In the genomic region with DNA sequence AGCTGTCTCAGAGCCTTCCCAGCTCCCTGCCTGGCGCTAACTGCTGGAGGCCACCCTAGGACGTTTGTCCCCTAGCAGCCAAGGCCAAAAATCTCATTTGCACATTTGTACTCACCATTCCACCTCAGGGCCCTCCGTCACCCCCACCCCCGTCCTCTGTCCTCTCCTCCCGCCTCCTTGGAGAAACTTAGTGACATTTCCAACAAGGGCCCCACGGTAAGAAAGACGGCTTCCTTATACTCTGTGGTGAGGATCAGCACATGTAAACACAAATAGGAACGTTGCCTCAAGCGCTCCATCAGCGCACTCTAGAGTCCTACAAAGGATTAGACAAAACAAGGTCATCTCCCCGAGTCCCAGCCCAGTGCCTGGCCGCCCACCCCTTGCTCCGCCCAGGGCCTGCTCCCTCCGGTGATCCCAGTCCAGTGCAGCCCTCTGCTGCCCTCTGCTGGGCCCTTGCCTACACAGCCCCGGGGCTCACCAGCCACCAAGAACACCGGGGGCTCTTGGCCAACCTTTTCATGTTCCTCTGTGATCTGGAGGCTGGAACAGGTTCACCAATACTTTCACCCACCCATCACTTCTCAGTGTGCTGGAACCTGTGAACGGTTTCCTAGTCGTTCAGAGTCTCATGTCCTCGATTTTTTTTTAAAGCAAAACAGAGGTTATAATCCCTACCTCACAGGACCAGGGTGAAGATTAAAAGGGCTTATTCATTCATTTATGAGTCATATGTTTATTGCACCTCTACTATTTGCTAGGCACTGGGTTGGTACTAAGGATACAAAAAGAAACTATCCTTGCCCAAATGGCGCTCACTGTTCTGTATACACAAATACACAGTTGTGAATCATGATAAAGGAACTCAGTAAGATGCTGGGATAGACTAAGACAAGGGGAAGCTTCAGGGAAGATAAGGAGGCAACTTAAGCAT, we compare ENCODE assay signal across 8 cellular contexts. TPM values are rescaled to one million over a fixed set of nuclear protein-coding genes. Genes with fewer than 3 reads are reported as not detected.
DNase-seq lines count a peak whose midpoint lies in the region; ATAC-seq and TF ChIP-seq lines count a peak whose summit lies in the region.

No MANE protein-coding gene starts in this region.

- intact Hi-C loops in CD4-positive, alpha-beta T cell (cut with DNase I, micrococcal nuclease): loop anchor here (1.0 to 10.0 kb wide), 7 partner anchors 221 to 971 kb away; no protein-coding TSS in a partner anchor
- intact Hi-C loops in activated CD4-positive, alpha-beta memory T cell treated with anti-CD3 and anti-CD28 coated beads for 36 hours (cut with micrococcal nuclease): loop anchor here (1.0 to 5.0 kb wide), 6 partner anchors 81 to 978 kb away; no protein-coding TSS in a partner anchor
- intact Hi-C loops in lower leg skin (cut with DNase I; ENCODE audit: low total_unique reads): loop anchor here (5.0 kb wide), 1 partner anchor 328 kb away; no protein-coding TSS in a partner anchor

- H3K9ac ChIP-seq in duodenal mucosa (ENCODE audit: low read depth in 1 of 2, low read length in 2 of 2): peak overlapping the region in 1 of 2 donors; percentile 51

- no peaks in the 10 kb centered on the region for H3K36me3 Mint-ChIP-seq in CD4-positive, alpha-beta T cell (ENCODE audit: low read depth)
- H3K36me3 Mint-ChIP-seq in activated CD4-positive, alpha-beta memory T cell treated with anti-CD3 and anti-CD28 coated beads for 36 hours: no peaks in the 10 kb centered on the region

- peaks cover 3 to 12% of the 10 kb centered on the region in 2 donors for H3K4me1 ChIP-seq in duodenal mucosa (ENCODE audit: control insufficient read depth in 1 of 2, insufficient read depth in 2 of 2, low read length in 2 of 2)

- peak overlapping the region; percentile 20 for H3K4me3 Mint-ChIP-seq in CD4-positive, alpha-beta T cell
- H3K4me3 Mint-ChIP-seq in activated CD4-positive, alpha-beta memory T cell treated with anti-CD3 and anti-CD28 coated beads for 36 hours: peak overlapping the region; percentile 53

- TF ChIP-seq POLR2A in lower leg skin (IDR thresholded peaks at IDR 0.05): no peak

- peak; percentile 70 to 85 (median 78) for DNase-seq in CD4-positive, alpha-beta T cell
- DNase-seq in NCI-H748 treated with DMSO at 0.1 percent for 48 hours (lab: John Stamatoyannopoulos, UW): peak; percentile 74
- peak; percentile 92 for DNase-seq in activated CD4-positive, alpha-beta memory T cell treated with anti-CD3 and anti-CD28 coated beads for 36 hours
- DNase-seq in lower leg skin (ENCODE audit: low spot score in 2 of 2): peak; percentile 95 to 99
- DNase-seq in stimulated activated CD4-positive, alpha-beta T cell treated with anti-CD3 and anti-CD28 coated beads, Interleukin-4, amount 100 ng/mL, for 24 hours: peak; percentile 91

- POLR2A ChIA-PET in CD4-positive, alpha-beta T cell (lab: Charles Lee): interaction anchor here (0.7 kb wide), 1 partner anchor 121 kb away, joined by 3 read pairs; no protein-coding TSS in a partner anchor
- POLR2A ChIA-PET in activated CD4-positive, alpha-beta memory T cell treated with anti-CD3 and anti-CD28 coated beads for 36 hours (lab: Charles Lee): no interaction called here

- no peak overlapping the region for H3K27ac Mint-ChIP-seq in CD4-positive, alpha-beta T cell
- no peak overlapping the region for H3K27ac Mint-ChIP-seq in activated CD4-positive, alpha-beta memory T cell treated with anti-CD3 and anti-CD28 coated beads for 36 hours

- H3K27ac ChIP-seq in CD4-positive, alpha-beta T cell (ENCODE audit: low read depth, low read length): no peak overlapping the region
- H3K27ac ChIP-seq in duodenal mucosa (ENCODE audit: low read depth, low read length): no peak overlapping the region

- H3K4me3 ChIP-seq in duodenal mucosa (ENCODE audit: low read depth in 1 of 2, low read length in 2 of 2): peak overlapping the region; percentile 28 to 40
- no peak overlapping the region for H3K4me3 ChIP-seq in lower leg skin (ENCODE audit: low read depth, poor library complexity, severe bottlenecking)

- CTCF ChIA-PET in CD4-positive, alpha-beta T cell (lab: Charles Lee): interaction anchor here (0.9 kb wide), 1 partner anchor 330 kb away, joined by 3 read pairs; no protein-coding TSS in a partner anchor
- CTCF ChIA-PET in activated CD4-positive, alpha-beta memory T cell treated with anti-CD3 and anti-CD28 coated beads for 36 hours (lab: Charles Lee): interaction anchor here (0.5 to 4.3 kb wide), 19 partner anchors 12 to 432 kb away, joined by 3 to 46 read pairs (median 4); partner anchors contain the start of gene RNF141

- no peaks in the 10 kb centered on the region for H3K27me3 Mint-ChIP-seq in CD4-positive, alpha-beta T cell
- H3K27me3 Mint-ChIP-seq in activated CD4-positive, alpha-beta memory T cell treated with anti-CD3 and anti-CD28 coated beads for 36 hours: peaks cover 2% of the 10 kb centered on the region

- TF ChIP-seq CTCF in CD4-positive, alpha-beta T cell (IDR thresholded peaks at IDR 0.05): peak; percentile 97
- peak in 1 of 3 donors; percentile 98 for TF ChIP-seq CTCF in lower leg skin (IDR thresholded peaks at IDR 0.05)

- H3K9me3 ChIP-seq in CD4-positive, alpha-beta T cell (ENCODE audit: control insufficient read depth, low read length): no peaks in the 10 kb centered on the region
- peaks cover 0 to 7% of the 10 kb centered on the region in 2 donors for H3K9me3 ChIP-seq in duodenal mucosa (ENCODE audit: control insufficient read depth in 1 of 2, low read length in 2 of 2)

- H3K27me3 ChIP-seq in CD4-positive, alpha-beta T cell (ENCODE audit: control insufficient read depth, insufficient read depth, low read length): no peaks in the 10 kb centered on the region
- no peaks in the 10 kb centered on the region for H3K27me3 ChIP-seq in duodenal mucosa (ENCODE audit: control insufficient read depth in 1 of 2, insufficient read depth in 2 of 2, low read length in 2 of 2)

- H3K4me1 Mint-ChIP-seq in CD4-positive, alpha-beta T cell (ENCODE audit: low read depth): peaks cover 8% of the 10 kb centered on the region
- peaks cover 11% of the 10 kb centered on the region for H3K4me1 Mint-ChIP-seq in activated CD4-positive, alpha-beta memory T cell treated with anti-CD3 and anti-CD28 coated beads for 36 hours (ENCODE audit: low read depth)

- peak; percentile 99 for ATAC-seq in CD4-positive, alpha-beta T cell (ENCODE audit: poor library complexity)
- ATAC-seq in GM19463 (IDR thresholded peaks at IDR 0.05; ENCODE audit: unreplicated experiment) (peak; percentile 98), HG03575 (IDR thresholded peaks at IDR 0.05; ENCODE audit: extremely low read depth, insufficient number of reproducible peaks, low FRiP score, unreplicated experiment) (peak; percentile 84)

- H3K36me3 ChIP-seq in duodenal mucosa (ENCODE audit: control insufficient read depth in 1 of 2, insufficient read depth in 2 of 2, low read length in 2 of 2): no peaks in the 10 kb centered on the region

- no peaks in the 10 kb centered on the region for H3K9me3 Mint-ChIP-seq in CD4-positive, alpha-beta T cell
- H3K9me3 Mint-ChIP-seq in activated CD4-positive, alpha-beta memory T cell treated with anti-CD3 and anti-CD28 coated beads for 36 hours: no peaks in the 10 kb centered on the region

- 7 to 9% methylated on average over 20 of the region's 20 CpGs for WGBS in lower leg skin, 2 donors

RNA-seq across cellular contexts. Expression of gene CTR9, which starts 15.2 kb away (rescaled TPM):
- total RNA-seq in CD4-positive, alpha-beta T cell: 10 to 100 TPM; 34.0 to 34.7 TPM
- total RNA-seq in activated CD4-positive, alpha-beta memory T cell treated with anti-CD3 and anti-CD28 coated beads for 36 hours: 10 to 100 TPM; 37.6 to 39.9 TPM
- total RNA-seq in lower leg skin: 10 to 100 TPM; 27.8 to 31.8 (median 29.3) TPM

RNA-seq across cellular contexts. Expression of gene IRAG1, which starts 42.2 kb away (rescaled TPM):
- not detected for total RNA-seq in CD4-positive, alpha-beta T cell
- not detected for total RNA-seq in activated CD4-positive, alpha-beta memory T cell treated with anti-CD3 and anti-CD28 coated beads for 36 hours
- 10 to 100 TPM in 1 of 4 donors, 1 to 10 TPM in 3; 2.0 to 10.9 (median 4.0) TPM for total RNA-seq in lower leg skin
